ENCODE assay signal across 8 cellular contexts in genomic region chr18:2657043-2657512, GRCh38. TPM values are rescaled to one million over a fixed set of nuclear protein-coding genes. Genes with fewer than 3 reads are reported as not detected.
DNase-seq lines count a peak whose midpoint lies in the region; ATAC-seq and TF ChIP-seq lines count a peak whose summit lies in the region.

No MANE protein-coding gene starts in this region.

- H3K27me3 Mint-ChIP-seq in chondrocyte (ENCODE audit: low read depth): peaks cover 3% of the 10 kb centered on the region
- no peaks in the 10 kb centered on the region for H3K27me3 Mint-ChIP-seq in naive thymus-derived CD8-positive, alpha-beta T cell

- peaks cover 3% of the 10 kb centered on the region for H3K9me3 Mint-ChIP-seq in chondrocyte (ENCODE audit: low read depth)
- peaks cover 0 to 3% (median 0%) of the 10 kb centered on the region in 9 donors for H3K9me3 Mint-ChIP-seq in naive thymus-derived CD8-positive, alpha-beta T cell

- peak overlapping the region; percentile 93 for H3K4me3 Mint-ChIP-seq in chondrocyte (ENCODE audit: unreplicated experiment)
- peak overlapping the region; percentile 89 to 99 (median 95) for H3K4me3 Mint-ChIP-seq in naive thymus-derived CD8-positive, alpha-beta T cell

- TF ChIP-seq CTCF in C4-2B (conservative IDR thresholded peaks at IDR 0.05): no peak
- TF ChIP-seq CTCF in chondrocyte (IDR thresholded peaks at IDR 0.05): no peak

- peaks cover 32% of the 10 kb centered on the region for H3K4me1 Mint-ChIP-seq in chondrocyte (ENCODE audit: low read depth)
- peaks cover 13 to 64% (median 43%) of the 10 kb centered on the region in 4 donors for H3K4me1 Mint-ChIP-seq in naive thymus-derived CD8-positive, alpha-beta T cell

- POLR2A ChIA-PET in naive thymus-derived CD8-positive, alpha-beta T cell (lab: Charles Lee): interaction anchor here (0.5 to 12.0 kb wide), 18 partner anchors 10 to 591 kb away, joined by 3 to 511 read pairs (median 12); partner anchors contain the start of genes METTL4, MYL12A and NDC80

- ATAC-seq in naive thymus-derived CD8-positive, alpha-beta T cell: no peak
- no peak for ATAC-seq in GM18517 (IDR thresholded peaks at IDR 0.05; ENCODE audit: unreplicated experiment)

- peak; percentile 34 to 48 for DNase-seq in Kasumi-1 (lab: John Stamatoyannopoulos, UW)
- DNase-seq in chondrocyte (ENCODE audit: low spot score): no peak
- DNase-seq in naive thymus-derived CD8-positive, alpha-beta T cell: no peak
- DNase-seq in activated effector memory CD4-positive, alpha-beta T cell treated with Interleukin-2 at 50 U/mL for 16 hours: no peak
- no peak for DNase-seq in GDM1 (lab: John Stamatoyannopoulos, UW)
- DNase-seq in caudate nucleus (lab: John Stamatoyannopoulos, UW): no peak

- no peaks in the 10 kb centered on the region for H3K36me3 Mint-ChIP-seq in chondrocyte (ENCODE audit: low read depth)
- peaks cover 9 to 22% (median 13%) of the 10 kb centered on the region in 3 donors for H3K36me3 Mint-ChIP-seq in naive thymus-derived CD8-positive, alpha-beta T cell

- peak overlapping the region; percentile 93 for H3K27ac Mint-ChIP-seq in chondrocyte (ENCODE audit: unreplicated experiment)
- peak overlapping the region; percentile 88 to 99 (median 97) for H3K27ac Mint-ChIP-seq in naive thymus-derived CD8-positive, alpha-beta T cell

- peak overlapping the region; percentile 98 for H3K27ac ChIP-seq in C4-2B
- H3K27ac ChIP-seq in caudate nucleus (ENCODE audit: low read depth, low read length): no peak overlapping the region

RNA-seq across cellular contexts. Expression of gene SMCHD1, which starts 1.6 kb away (rescaled TPM):
- total RNA-seq in chondrocyte: 27.3 to 39.8 TPM (median 31.5 TPM) in 3 replicates
- total RNA-seq in naive thymus-derived CD8-positive, alpha-beta T cell: 100 to 1,000 TPM; 208 to 215 TPM
- 10 to 100 TPM; 27.7 to 33.7 (median 29.4) TPM for polyA plus RNA-seq in naive thymus-derived CD8-positive, alpha-beta T cell

Comparison
In these comparisons a context has a peak if more than half of its experiments do, and no peak if none do; other contexts are left out.
1. DNase-seq: peak in Kasumi-1 (2 of 2); none in chondrocyte (single experiment), naive thymus-derived CD8-positive, alpha-beta T cell (0 of 10), activated effector memory CD4-positive, alpha-beta T cell treated with Interleukin-2 at 50 U/mL for 16 hours (single experiment), GDM1 (single experiment) and caudate nucleus (0 of 61).